9 cellular contexts compared by ENCODE assay signal in the genomic region with DNA sequence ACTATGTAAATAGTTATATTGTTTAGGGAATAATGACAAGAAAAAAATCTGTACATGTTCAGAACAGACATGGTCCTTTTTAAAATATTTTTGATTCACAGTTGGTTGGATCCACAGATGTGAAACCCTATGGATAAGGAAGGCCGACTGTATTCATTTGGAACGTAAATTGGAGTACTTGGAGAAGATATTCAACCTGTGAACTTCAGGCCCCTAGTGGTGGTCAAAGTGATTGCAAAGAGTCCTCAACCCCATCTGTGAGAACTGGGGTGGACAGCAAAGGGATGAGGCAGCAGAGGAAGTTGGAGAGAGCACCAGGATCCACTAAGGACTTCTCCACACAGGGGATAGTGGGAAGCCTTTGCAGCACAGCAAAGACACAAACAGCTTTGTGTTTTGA. TPM values are rescaled to one million over a fixed set of nuclear protein-coding genes. Genes with fewer than 3 reads are reported as not detected.
DNase-seq lines count a peak whose midpoint lies in the region; ATAC-seq and TF ChIP-seq lines count a peak whose summit lies in the region.
"Had no signal": no experiment of that assay in that cellular context is flagged by ENCODE, and none has a peak within 500 bp of the region (broad histone marks: within the 10 kb centered on the region; RNA-seq: fewer than 3 reads in every experiment).

No MANE protein-coding gene starts in this region.

- peak; percentile 54 to 82 for TF ChIP-seq RAD21 in liver (IDR thresholded peaks at IDR 0.05)

- no peak overlapping the region for H3K4me3 ChIP-seq in adipocyte (ENCODE audit: low read length)
- no peak overlapping the region for H3K4me3 ChIP-seq in liver (ENCODE audit: low read depth in 1 of 3, low read length in 3 of 3)
- H3K4me3 ChIP-seq: BLaER1 had no signal

- H3K9me3 ChIP-seq in adipocyte (ENCODE audit: control insufficient read depth, low read length), result no peaks in the 10 kb centered on the region
- no peaks in the 10 kb centered on the region for H3K9me3 ChIP-seq in liver (ENCODE audit: control insufficient read depth in 4 of 4, low read length in 3 of 4)
- H3K9me3 ChIP-seq: BLaER1 had no signal

- TF ChIP-seq CTCF in liver (IDR thresholded peaks at IDR 0.05; ENCODE audit: low read depth, low read length, missing input control), result peak; percentile 44

- no peak overlapping the region for H3K27ac ChIP-seq in liver (ENCODE audit: low read depth in 1 of 2, low read length in 2 of 2)
- H3K27ac ChIP-seq: BLaER1 had no signal

- H3K27me3 ChIP-seq in adipocyte (replicated peaks; ENCODE audit: control insufficient read depth, insufficient read depth, low read length), result peaks cover 37% of the 10 kb centered on the region
- H3K27me3 ChIP-seq in liver (ENCODE audit: control insufficient read depth in 4 of 4, insufficient read depth in 4 of 4, low read length in 3 of 4), result no peaks in the 10 kb centered on the region
- H3K27me3 ChIP-seq: BLaER1 had no signal

- H3K9ac ChIP-seq in adipocyte (ENCODE audit: low read length) (no peak overlapping the region), liver (ENCODE audit: low read depth in 1 of 2, low read length in 2 of 2) (no peak overlapping the region)
- H3K9ac ChIP-seq: BLaER1 had no signal

- ATAC-seq in GM19455 (IDR thresholded peaks at IDR 0.05; ENCODE audit: unreplicated experiment), result no peak

- H3K36me3 ChIP-seq in adipocyte (ENCODE audit: control insufficient read depth, insufficient read depth, low read length, severe bottlenecking) (no peaks in the 10 kb centered on the region), liver (ENCODE audit: control insufficient read depth in 4 of 4, insufficient read depth in 3 of 4, low read depth in 1 of 4, low read length in 3 of 4) (no peaks in the 10 kb centered on the region)
- H3K36me3 ChIP-seq: BLaER1 had no signal

- H3K4me1 ChIP-seq in adipocyte (ENCODE audit: control insufficient read depth, insufficient read depth, low read length), result peaks cover 21% of the 10 kb centered on the region
- H3K4me1 ChIP-seq in liver (ENCODE audit: control insufficient read depth in 4 of 4, insufficient read depth in 4 of 4, low read length in 3 of 4), result peaks cover 0 to 16% (median 12%) of the 10 kb centered on the region in 4 donors
- H3K4me1 ChIP-seq: BLaER1 had no signal

- DNase-seq in NCI-H1105 treated with DMSO at 0.1 percent for 48 hours (lab: John Stamatoyannopoulos, UW) (peak; percentile 7), NCI-H1105 (lab: John Stamatoyannopoulos, UW) (no peak), HuH-7.5 (ENCODE audit: low spot score) (peak; percentile 13), adipocyte (ENCODE audit: low read depth) (peak; percentile 61), NCI-H2107 (lab: John Stamatoyannopoulos, UW) (no peak), T-helper 9 cell (no peak)

- 50% methylated on average over 2 of the region's 2 CpGs for WGBS in liver

TF ChIP-seq in liver, 16 proteins besides CTCF, POLR2A, EP300 and RAD21:
- TF ChIP-seq, protein P1, sequence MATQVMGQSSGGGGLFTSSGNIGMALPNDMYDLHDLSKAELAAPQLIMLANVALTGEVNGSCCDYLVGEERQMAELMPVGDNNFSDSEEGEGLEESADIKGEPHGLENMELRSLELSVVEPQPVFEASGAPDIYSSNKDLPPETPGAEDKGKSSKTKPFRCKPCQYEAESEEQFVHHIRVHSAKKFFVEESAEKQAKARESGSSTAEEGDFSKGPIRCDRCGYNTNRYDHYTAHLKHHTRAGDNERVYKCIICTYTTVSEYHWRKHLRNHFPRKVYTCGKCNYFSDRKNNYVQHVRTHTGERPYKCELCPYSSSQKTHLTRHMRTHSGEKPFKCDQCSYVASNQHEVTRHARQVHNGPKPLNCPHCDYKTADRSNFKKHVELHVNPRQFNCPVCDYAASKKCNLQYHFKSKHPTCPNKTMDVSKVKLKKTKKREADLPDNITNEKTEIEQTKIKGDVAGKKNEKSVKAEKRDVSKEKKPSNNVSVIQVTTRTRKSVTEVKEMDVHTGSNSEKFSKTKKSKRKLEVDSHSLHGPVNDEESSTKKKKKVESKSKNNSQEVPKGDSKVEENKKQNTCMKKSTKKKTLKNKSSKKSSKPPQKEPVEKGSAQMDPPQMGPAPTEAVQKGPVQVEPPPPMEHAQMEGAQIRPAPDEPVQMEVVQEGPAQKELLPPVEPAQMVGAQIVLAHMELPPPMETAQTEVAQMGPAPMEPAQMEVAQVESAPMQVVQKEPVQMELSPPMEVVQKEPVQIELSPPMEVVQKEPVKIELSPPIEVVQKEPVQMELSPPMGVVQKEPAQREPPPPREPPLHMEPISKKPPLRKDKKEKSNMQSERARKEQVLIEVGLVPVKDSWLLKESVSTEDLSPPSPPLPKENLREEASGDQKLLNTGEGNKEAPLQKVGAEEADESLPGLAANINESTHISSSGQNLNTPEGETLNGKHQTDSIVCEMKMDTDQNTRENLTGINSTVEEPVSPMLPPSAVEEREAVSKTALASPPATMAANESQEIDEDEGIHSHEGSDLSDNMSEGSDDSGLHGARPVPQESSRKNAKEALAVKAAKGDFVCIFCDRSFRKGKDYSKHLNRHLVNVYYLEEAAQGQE (IDR thresholded peaks at IDR 0.05), result no peak
- TF ChIP-seq YY1 (IDR thresholded peaks at IDR 0.05) (no peak), GABPA (IDR thresholded peaks at IDR 0.05 in 1 of 2, conservative IDR thresholded peaks at IDR 0.05 in 1 of 2) (no peak)

RNA-seq across cellular contexts. Expression of gene CXCL13, which starts 6.2 kb away (rescaled TPM):
- 1 to 10 TPM in 1 of 2 donors, not detected in 1; 1.2 TPM for total RNA-seq in liver
- 1 to 10 TPM; 2.8 to 4.0 TPM for polyA plus RNA-seq in liver

Comparison
In these comparisons a context has a peak if more than half of its experiments do, and no peak if none do; other contexts are left out.
1. DNase-seq: peak in NCI-H1105 treated with DMSO at 0.1 percent for 48 hours (single experiment), HuH-7.5 (single experiment) and adipocyte (single experiment); none in NCI-H1105 (single experiment), NCI-H2107 (single experiment) and T-helper 9 cell (single experiment).